5 cellular contexts compared by ENCODE assay signal in genomic region chr5:175997979-175998378, GRCh38. TPM values are rescaled to one million over a fixed set of nuclear protein-coding genes. Genes with fewer than 3 reads are reported as not detected.
DNase-seq lines count a peak whose midpoint lies in the region; ATAC-seq, FAIRE-seq and TF ChIP-seq lines count a peak whose summit lies in the region.
"Not testable (repeated sequence)": the region's sequence is repeated elsewhere in the genome, so short reads cannot be mapped to it uniquely, and the experiment has no call there.

No MANE protein-coding gene starts in this region.

- not testable (repeated sequence) for DNase-seq in A549 (ENCODE audit: low read depth in 1 of 2, low spot score in 1 of 2); GM12878 (ENCODE audit: low read depth, low spot score); bronchial epithelial cell (ENCODE audit: low read depth); upper lobe of right lung
- peak; percentile 60 for DNase-seq in left kidney (ENCODE audit: low read depth, low spot score)

- ATAC-seq in A549 (peak; percentile 16 to 59; a peak in 3 of 6 replicates), upper lobe of right lung (peak; percentile 14)
- ATAC-seq in GM12878, result not testable (repeated sequence)

- in situ Hi-C loops in GM12878 (cut with MboI), result not testable (repeated sequence)

- intact Hi-C loops in GM12878 (cut with micrococcal nuclease; ENCODE audit: unreplicated experiment); upper lobe of right lung (cut with DNase I): not testable (repeated sequence)

- SMC1A ChIA-PET in GM12878 (lab: Charles Lee; ENCODE audit: uncharacterized antibody, unreplicated experiment), result not testable (repeated sequence)

- CTCF ChIA-PET in A549 (lab: Yijun Ruan, JAX); GM12878 (lab: Yijun Ruan, JAX): not testable (repeated sequence)

- not testable (repeated sequence) for H3K36me3 ChIP-seq in GM12878 (ENCODE audit: control insufficient read depth in 2 of 2, insufficient read depth in 2 of 2, low read length in 1 of 2); bronchial epithelial cell (ENCODE audit: control insufficient read depth, insufficient read depth, low read length); upper lobe of right lung

- H3K79me2 ChIP-seq in GM12878 (ENCODE audit: control insufficient read depth, insufficient read depth, low read length), result not testable (repeated sequence)

- H3K27ac ChIP-seq in A549; GM12878 (ENCODE audit: control insufficient read depth, insufficient read depth); upper lobe of right lung: not testable (repeated sequence)

- not testable (repeated sequence) for TF ChIP-seq RAD21 in A549 (conservative IDR thresholded peaks at IDR 0.05 in 1 of 2, IDR thresholded peaks at IDR 0.05 in 1 of 2); GM12878 (IDR thresholded peaks at IDR 0.05; ENCODE audit: insufficient read depth, low read depth, low read length)

- not testable (repeated sequence) for TF ChIP-seq CTCF in A549 (IDR thresholded peaks at IDR 0.05); GM12878 (IDR thresholded peaks at IDR 0.05 in 2 of 3, conservative IDR thresholded peaks at IDR 0.05 in 1 of 3; ENCODE audit: control insufficient read depth in 2 of 3, extremely low read depth in 1 of 3, insufficient read depth in 1 of 3, low read depth in 3 of 3, low read length in 3 of 3); bronchial epithelial cell (IDR thresholded peaks at IDR 0.05; ENCODE audit: insufficient read depth, low read length, severe bottlenecking); upper lobe of right lung (IDR thresholded peaks at IDR 0.05)

- not testable (repeated sequence) for TF ChIP-seq POLR2A in A549 (IDR thresholded peaks at IDR 0.05; ENCODE audit: low read length); GM12878 (IDR thresholded peaks at IDR 0.05; ENCODE audit: low read depth, low read length)

- POLR2A ChIA-PET in A549 (lab: Yijun Ruan, JAX); GM12878 (lab: Charles Lee): not testable (repeated sequence)

- H3K27me3 ChIP-seq in GM12878 (replicated peaks in 1 of 2; ENCODE audit: control insufficient read depth in 2 of 2, insufficient read depth in 2 of 2, low read length in 1 of 2); bronchial epithelial cell (ENCODE audit: control insufficient read depth, insufficient read depth, low read length); upper lobe of right lung: not testable (repeated sequence)

- not testable (repeated sequence) for BruUV-seq in GM12878 (replicated peaks; lab: Mats Ljungman, UMichigan)

- H3K4me3 ChIP-seq in A549; GM12878; bronchial epithelial cell (ENCODE audit: low read depth, low read length); upper lobe of right lung: not testable (repeated sequence)

- not testable (repeated sequence) for TF ChIP-seq EP300 in A549 (IDR thresholded peaks at IDR 0.05); GM12878 (IDR thresholded peaks at IDR 0.05; ENCODE audit: borderline replicate concordance in 1 of 2, control insufficient read depth in 1 of 2, low read depth in 2 of 2, low read length in 2 of 2)

- H3K9me3 ChIP-seq in A549; GM12878 (replicated peaks; ENCODE audit: control insufficient read depth, insufficient read depth, low read length); upper lobe of right lung: not testable (repeated sequence)

- RAD21 ChIA-PET in GM12878 (lab: Charles Lee; ENCODE audit: unreplicated experiment), result not testable (repeated sequence)

- 0% methylated on average over 2 of the region's 6 CpGs for WGBS in A549 (ENCODE audit: missing lambda C conversion rate)
- 0% methylated on average over 2 of the region's 6 CpGs for WGBS in GM12878 (ENCODE audit: insufficient coverage, insufficient replicate concordance, low lambda C conversion rate, missing lambda C conversion rate)

- H3K4me2 ChIP-seq in A549; GM12878 (ENCODE audit: control insufficient read depth, insufficient read depth): not testable (repeated sequence)

- not testable (repeated sequence) for H3K9ac ChIP-seq in GM12878 (ENCODE audit: control insufficient read depth, insufficient read depth, low read length)

- H3K4me1 ChIP-seq in A549; GM12878 (ENCODE audit: control insufficient read depth, insufficient read depth, low read length); upper lobe of right lung: not testable (repeated sequence)

- H2AFZ ChIP-seq in GM12878 (ENCODE audit: control insufficient read depth, low read depth, low read length), result not testable (repeated sequence)

- not testable (repeated sequence) for FAIRE-seq in A549 (lab: Jason Lieb, UNC)
- FAIRE-seq in GM12878 (lab: Jason Lieb, UNC) (peak; percentile 86), bronchial epithelial cell (lab: Jason Lieb, UNC) (peak; percentile 93)

- not testable (repeated sequence) for H4K20me1 ChIP-seq in GM12878 (ENCODE audit: control insufficient read depth, insufficient read depth)

RNA-seq across cellular contexts. Expression of gene THOC3, which starts 29.9 kb away (rescaled TPM):
- 76.8 and 153 TPM in 2 replicates for polyA plus RNA-seq in A549 (2011; rRNA removed)
- polyA plus RNA-seq in A549 (2012; cell fraction: cytosol; rRNA removed), result 95.5 and 105 TPM in 2 replicates
- 45.3 and 48.6 TPM in 2 replicates for polyA plus RNA-seq in A549 (2012; cell fraction: nucleus; rRNA removed)
- 53.7 to 59.1 TPM (median 56.8 TPM) in 3 replicates for polyA plus RNA-seq in A549 (2017; fragmentation: RNase III; extraction: RNeasy Plus Mini Kit Qiagen cat#74134 plus additional on column Dnase treatment)
- 52.1 and 61.8 TPM in 2 replicates for polyA minus RNA-seq in A549 (2011; rRNA and poly(A)+ RNA removed)
- 55.0 and 58.9 TPM in 2 replicates for total RNA-seq in GM12878 (2013; cell fraction: nucleolus; rRNA removed)
- 82.7 and 84.0 TPM in 2 replicates for total RNA-seq in GM12878 (2014; rRNA removed)
- 76.6 and 80.9 TPM in 2 replicates for total RNA-seq in GM12878 (2014; rRNA removed; fragmentation: Illumina TruSeq; extraction: Trizol)
- total RNA-seq in GM12878 (2021), result 82.7 and 82.9 TPM in 2 replicates
- 51.0 TPM for polyA plus RNA-seq in GM12878 (2011; ENCODE audit: low read depth)
- 195 and 207 TPM in 2 replicates for polyA plus RNA-seq in GM12878 (2011; rRNA removed)
- 131 and 135 TPM in 2 replicates for polyA plus RNA-seq in GM12878 (2011; cell fraction: cytosol; rRNA removed)
- polyA plus RNA-seq in GM12878 (2011; cell fraction: nucleus; rRNA removed), result 58.6 and 71.6 TPM in 2 replicates
- 38.4 and 55.1 TPM in 2 replicates for polyA plus RNA-seq in GM12878 (2012)
- 74.2 and 90.0 TPM in 2 replicates for polyA plus RNA-seq in GM12878 (2014; fragmentation: Illumina TruSeq; extraction: Trizol)
- 10 to 100 TPM; 40.2 to 48.7 TPM for polyA plus RNA-seq in GM12878 (2014; fragmentation: Nextera tagmentation; extraction: Ambion mirVana)
- 95.4 and 99.3 TPM in 2 replicates for polyA plus RNA-seq in GM12878 (2014; rRNA removed)
- polyA plus RNA-seq in GM12878 (2016; fragmentation: Nextera tagmentation; extraction: Ambion mirVana), result 100 to 1,000 TPM; 121 to 128 TPM
- 149 and 192 TPM in 2 replicates for polyA minus RNA-seq in GM12878 (2011; rRNA and poly(A)+ RNA removed)
- polyA minus RNA-seq in GM12878 (2011; cell fraction: cytosol; rRNA and poly(A)+ RNA removed), result 28.1 and 32.6 TPM in 2 replicates
- polyA minus RNA-seq in GM12878 (2011; cell fraction: nucleus; rRNA and poly(A)+ RNA removed), result 25.9 and 38.2 TPM in 2 replicates
- 97.4 and 174 TPM in 2 replicates for total RNA-seq in bronchial epithelial cell
- 22.8 TPM for total RNA-seq in upper lobe of right lung
